In the genomic region with DNA sequence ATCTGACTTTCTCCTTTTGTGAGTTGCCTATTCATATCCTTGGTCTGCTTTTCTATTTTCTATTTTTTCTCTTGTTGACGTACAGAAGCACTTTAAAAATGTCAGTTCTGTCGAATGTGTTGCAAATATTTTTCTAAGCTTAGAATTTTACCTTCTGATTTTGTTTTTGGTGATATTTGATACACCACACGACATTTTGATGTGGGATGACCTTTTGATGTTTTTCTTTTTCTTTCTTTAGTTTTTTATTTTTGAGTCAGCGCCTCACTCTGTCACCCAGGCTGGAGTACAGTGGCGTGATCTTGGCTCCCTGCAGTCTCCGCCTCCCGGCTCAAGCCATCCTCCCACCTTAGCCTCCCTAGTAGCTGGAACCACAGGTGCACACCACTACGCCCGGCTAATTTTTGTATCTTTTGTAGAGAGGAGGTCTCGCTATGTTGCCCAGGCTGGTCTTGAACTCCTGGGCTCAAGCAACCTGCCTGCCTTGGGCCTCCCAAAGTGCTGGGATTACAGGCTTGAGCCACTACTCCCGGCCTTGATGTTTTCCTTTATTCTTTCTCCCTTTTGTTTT, we compare ENCODE assay signal across 7 cellular contexts. TPM values are rescaled to one million over a fixed set of nuclear protein-coding genes. Genes with fewer than 3 reads are reported as not detected.
DNase-seq lines count a peak whose midpoint lies in the region; ATAC-seq and TF ChIP-seq lines count a peak whose summit lies in the region.

No MANE protein-coding gene starts in this region.

- H3K27ac Mint-ChIP-seq in stimulated activated naive B cell treated with anti-CD40 and anti-IgM and Interleukin-4, amounts not matched to agents 10 μg/mL and 1 μg/mL and 100 μg/mL, for 72 hours, result peak overlapping the region; percentile 98

- no peak for ATAC-seq in activated T-cell treated with anti-CD3 and anti-CD28 coated beads, Interleukin-2, amount 50 U/mL, for 4 hours
- peak; percentile 29 to 33 for ATAC-seq in stimulated activated naive B cell treated with anti-CD40 and anti-IgM and Interleukin-4, amounts not matched to agents 10 μg/mL and 1 μg/mL and 100 μg/mL, for 72 hours (replicated peaks)
- no peak for ATAC-seq in HG02970 (IDR thresholded peaks at IDR 0.05; ENCODE audit: low FRiP score, unreplicated experiment)

- peak overlapping the region; percentile 65 for H3K9ac ChIP-seq in HUES6 (ENCODE audit: low read length)

- H3K4me2 ChIP-seq in hepatocyte, result peak overlapping the region; percentile 67

- H3K4me3 ChIP-seq in HUES6 (ENCODE audit: low read depth, low read length) (peak overlapping the region; percentile 60), hepatocyte (peak overlapping the region; percentile 0)

- H3K36me3 ChIP-seq in HUES6 (ENCODE audit: control insufficient read depth, insufficient read depth, low read length) (no peaks in the 10 kb centered on the region), hepatocyte (replicated peaks; ENCODE audit: insufficient read depth, low read depth) (no peaks in the 10 kb centered on the region)

- H3K79me2 ChIP-seq in hepatocyte, result no peaks in the 10 kb centered on the region

- H3K4me1 Mint-ChIP-seq in activated T-cell treated with anti-CD3 and anti-CD28 coated beads, Interleukin-2, amount 50 U/mL, for 4 hours (ENCODE audit: low read depth), result peaks cover 21% of the 10 kb centered on the region
- peaks cover 31 to 45% of the 10 kb centered on the region in 2 donors for H3K4me1 Mint-ChIP-seq in stimulated activated naive B cell treated with anti-CD40 and anti-IgM and Interleukin-4, amounts not matched to agents 10 μg/mL and 1 μg/mL and 100 μg/mL, for 72 hours

- peak overlapping the region; percentile 81 for H3K4me3 Mint-ChIP-seq in activated T-cell treated with anti-CD3 and anti-CD28 coated beads, Interleukin-2, amount 50 U/mL, for 4 hours
- H3K4me3 Mint-ChIP-seq in stimulated activated naive B cell treated with anti-CD40 and anti-IgM and Interleukin-4, amounts not matched to agents 10 μg/mL and 1 μg/mL and 100 μg/mL, for 72 hours, result peak overlapping the region; percentile 87 to 91

- H3K27ac ChIP-seq in HUES6 (ENCODE audit: low read depth, low read length) (peak overlapping the region; percentile 39; the same call in 1 of the 2 replicates), hepatocyte (peak overlapping the region; percentile 76)

- DNase-seq in activated T-cell treated with anti-CD3 and anti-CD28 coated beads, Interleukin-2, amount 50 U/mL, for 4 hours, result peak; percentile 16
- DNase-seq in hepatocyte (ENCODE audit: low spot score) (no peak), NCI-H2227 treated with DMSO at 0.1 percent for 48 hours (lab: John Stamatoyannopoulos, UW) (no peak), NCI-H1436 (lab: John Stamatoyannopoulos, UW) (no peak)
- peak; percentile 48 for DNase-seq in stimulated activated naive B cell treated with anti-CD40 and anti-IgM and Interleukin-4, amounts not matched to agents 10 μg/mL and 1 μg/mL and 100 μg/mL, for 72 hours

- H3K4me1 ChIP-seq in HUES6 (ENCODE audit: control insufficient read depth, insufficient read depth, low read length) (peaks cover 29% of the 10 kb centered on the region), hepatocyte (ENCODE audit: insufficient read depth) (peaks cover 15% of the 10 kb centered on the region)

- H3K27me3 Mint-ChIP-seq in activated T-cell treated with anti-CD3 and anti-CD28 coated beads, Interleukin-2, amount 50 U/mL, for 4 hours (ENCODE audit: low read depth), result no peaks in the 10 kb centered on the region
- H3K27me3 Mint-ChIP-seq in stimulated activated naive B cell treated with anti-CD40 and anti-IgM and Interleukin-4, amounts not matched to agents 10 μg/mL and 1 μg/mL and 100 μg/mL, for 72 hours, result no peaks in the 10 kb centered on the region

- H3K9me3 Mint-ChIP-seq in activated T-cell treated with anti-CD3 and anti-CD28 coated beads, Interleukin-2, amount 50 U/mL, for 4 hours, result no peaks in the 10 kb centered on the region
- H3K9me3 Mint-ChIP-seq in stimulated activated naive B cell treated with anti-CD40 and anti-IgM and Interleukin-4, amounts not matched to agents 10 μg/mL and 1 μg/mL and 100 μg/mL, for 72 hours, result no peaks in the 10 kb centered on the region

- no peaks in the 10 kb centered on the region for H3K9me2 ChIP-seq in hepatocyte (replicated peaks; ENCODE audit: insufficient read depth)

- no peaks in the 10 kb centered on the region for H3K36me3 Mint-ChIP-seq in activated T-cell treated with anti-CD3 and anti-CD28 coated beads, Interleukin-2, amount 50 U/mL, for 4 hours (ENCODE audit: insufficient read depth)
- peaks cover 0 to 1% of the 10 kb centered on the region in 2 donors for H3K36me3 Mint-ChIP-seq in stimulated activated naive B cell treated with anti-CD40 and anti-IgM and Interleukin-4, amounts not matched to agents 10 μg/mL and 1 μg/mL and 100 μg/mL, for 72 hours

- no peak for TF ChIP-seq CTCF in hepatocyte (IDR thresholded peaks at IDR 0.05; ENCODE audit: poor library complexity)

- 65% methylated on average over 11 of the region's 11 CpGs for WGBS in hepatocyte (ENCODE audit: low lambda C conversion rate, missing lambda C conversion rate)

- H2AFZ ChIP-seq in hepatocyte, result peak overlapping the region; percentile 78

- H3K9me3 ChIP-seq in HUES6 (ENCODE audit: control insufficient read depth, insufficient read depth, low read depth, low read length) (no peaks in the 10 kb centered on the region), hepatocyte (ENCODE audit: low read depth) (no peaks in the 10 kb centered on the region)

- H3K27me3 ChIP-seq in HUES6 (ENCODE audit: control insufficient read depth, insufficient read depth, low read length) (no peaks in the 10 kb centered on the region), hepatocyte (no peaks in the 10 kb centered on the region)

- no peaks in the 10 kb centered on the region for H4K20me1 ChIP-seq in hepatocyte (ENCODE audit: insufficient read depth, poor library complexity, severe bottlenecking)

RNA-seq across cellular contexts. Expression of a gene that starts 39.6 kb away (rescaled TPM):
- total RNA-seq in activated T-cell treated with anti-CD3 and anti-CD28 coated beads, Interleukin-2, amount 50 U/mL, for 4 hours, result 10 to 100 TPM; 65.9 to 76.9 (median 73.2) TPM
- 179 and 214 TPM in 2 replicates for total RNA-seq in hepatocyte
- 161 and 206 TPM in 2 replicates for polyA plus RNA-seq in hepatocyte

Comparison
In these comparisons a context has a peak if more than half of its experiments do, and no peak if none do; other contexts are left out.
1. ATAC-seq: peak in stimulated activated naive B cell treated with anti-CD40 and anti-IgM and Interleukin-4, amounts not matched to agents 10 μg/mL and 1 μg/mL and 100 μg/mL, for 72 hours (2 of 2); none in activated T-cell treated with anti-CD3 and anti-CD28 coated beads, Interleukin-2, amount 50 U/mL, for 4 hours (0 of 2) and HG02970 (single experiment).
2. DNase-seq: peak in activated T-cell treated with anti-CD3 and anti-CD28 coated beads, Interleukin-2, amount 50 U/mL, for 4 hours (single experiment) and stimulated activated naive B cell treated with anti-CD40 and anti-IgM and Interleukin-4, amounts not matched to agents 10 μg/mL and 1 μg/mL and 100 μg/mL, for 72 hours (single experiment); none in hepatocyte (single experiment), NCI-H2227 treated with DMSO at 0.1 percent for 48 hours (single experiment) and NCI-H1436 (single experiment).